Comparison of ENCODE assay signal across 8 cellular contexts in the genomic region with DNA sequence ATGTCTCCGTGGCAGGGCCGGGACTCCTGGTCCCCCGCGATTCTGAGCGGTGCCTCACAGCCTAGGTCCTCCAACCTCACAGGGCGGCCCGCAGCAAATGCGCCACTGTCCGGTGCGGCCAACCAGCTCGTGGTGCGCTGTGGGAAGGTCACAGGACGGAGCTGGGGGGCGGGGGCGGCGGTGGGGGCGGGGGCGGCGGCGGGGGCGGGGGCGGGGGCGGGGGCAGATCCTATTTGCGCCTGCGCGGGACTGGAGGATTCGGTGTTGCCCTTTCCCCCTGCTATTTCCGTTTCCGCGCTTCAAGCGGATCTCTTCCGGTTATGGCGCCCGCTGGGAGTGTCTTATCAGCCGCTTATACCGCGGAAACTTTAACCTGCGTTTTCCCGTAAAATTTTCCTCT.
A peak's percentile ranks its signal among the peaks of the same experiment; 100 is the strongest.
DNase-seq lines count a peak whose midpoint lies in the region; ATAC-seq and TF ChIP-seq lines count a peak whose summit lies in the region.

No MANE protein-coding gene starts in this region.

- ATAC-seq in CD4-positive, CD25-positive, alpha-beta regulatory T cell (ENCODE audit: low read depth in 2 of 2) = no peak

- no peaks in the 10 kb centered on the region for H3K27me3 Mint-ChIP-seq in CD4-positive, CD25-positive, alpha-beta regulatory T cell

- H3K27me3 ChIP-seq in CD4-positive, CD25-positive, alpha-beta regulatory T cell (ENCODE audit: control insufficient read depth, insufficient read depth, low read length) = no peaks in the 10 kb centered on the region
- no peaks in the 10 kb centered on the region for H3K27me3 ChIP-seq in neural cell (ENCODE audit: insufficient read depth, low read depth, low read length)

- H3K27ac ChIP-seq in CD4-positive, CD25-positive, alpha-beta regulatory T cell (ENCODE audit: insufficient read depth, low read length, poor library complexity, severe bottlenecking) = no peak overlapping the region
- no peak overlapping the region for H3K27ac ChIP-seq in neural cell (ENCODE audit: low read length)

- H3K4me2 ChIP-seq in neural cell (ENCODE audit: low read length) = no peak overlapping the region

- TF ChIP-seq CTCF in fibroblast of mammary gland (conservative IDR thresholded peaks at IDR 0.05; ENCODE audit: control insufficient read depth, insufficient read depth, low read depth, low read length) (no peak), neural cell (IDR thresholded peaks at IDR 0.05; ENCODE audit: poor library complexity, severe bottlenecking) (no peak)

- H3K9ac ChIP-seq in neural cell (ENCODE audit: low read length) = no peak overlapping the region

- no peak for TF ChIP-seq RAD21 in neural cell (conservative IDR thresholded peaks at IDR 0.05)

- H2AFZ ChIP-seq in neural cell (ENCODE audit: low read depth, low read length) = no peak overlapping the region

- H3K27ac Mint-ChIP-seq in CD4-positive, CD25-positive, alpha-beta regulatory T cell = no peak overlapping the region

- H3K36me3 ChIP-seq in CD4-positive, CD25-positive, alpha-beta regulatory T cell (ENCODE audit: control insufficient read depth, insufficient read depth, low read length) = no peaks in the 10 kb centered on the region
- H3K36me3 ChIP-seq in neural cell (ENCODE audit: insufficient read depth, low read length) = no peaks in the 10 kb centered on the region

- DNase-seq in CD4-positive, CD25-positive, alpha-beta regulatory T cell = peak in 1 of 3 donors; percentile 6
- DNase-seq in SK-N-DZ (ENCODE audit: low spot score) (peak; percentile 52), fibroblast of mammary gland (ENCODE audit: low read depth) (peak; percentile 23), NCI-H2196 treated with DMSO at 0.1 percent for 48 hours (lab: John Stamatoyannopoulos, UW; ENCODE audit: unreplicated experiment) (no peak), ACHN (no peak), DMS153 treated with DMSO at 0.1 percent for 48 hours (lab: John Stamatoyannopoulos, UW; ENCODE audit: unreplicated experiment) (no peak), NCI-H526 treated with DMSO at 0.1 percent for 48 hours (lab: John Stamatoyannopoulos, UW) (no peak)

- no peaks in the 10 kb centered on the region for H3K79me2 ChIP-seq in neural cell (replicated peaks; ENCODE audit: insufficient read depth, low read length)

- peak overlapping the region; percentile 15 for H3K4me3 ChIP-seq in CD4-positive, CD25-positive, alpha-beta regulatory T cell (ENCODE audit: low read depth, low read length)
- H3K4me3 ChIP-seq in fibroblast of mammary gland (ENCODE audit: control insufficient read depth, low read depth, low read length) = peak overlapping the region; percentile 26
- H3K4me3 ChIP-seq in neural cell (ENCODE audit: low read length) = peak overlapping the region; percentile 45

- in situ Hi-C loops in ACHN (cut with HindIII; ENCODE audit: low pct_ligation_motif_present, low pct_unique_long_range_greater_than_20kb, low sequenced_read_pairs) = no loop called here

- no peak for TF ChIP-seq EP300 in neural cell (conservative IDR thresholded peaks at IDR 0.05; ENCODE audit: poor library complexity, severe bottlenecking)

- no peaks in the 10 kb centered on the region for H4K20me1 ChIP-seq in neural cell (ENCODE audit: insufficient read depth)

- H3K36me3 Mint-ChIP-seq in CD4-positive, CD25-positive, alpha-beta regulatory T cell = no peaks in the 10 kb centered on the region

- no peaks in the 10 kb centered on the region for H3K9me2 ChIP-seq in neural cell (ENCODE audit: insufficient read depth, low read length)

- H3F3A ChIP-seq in neural cell (ENCODE audit: insufficient read depth, low read length, poor library complexity, severe bottlenecking) = no peaks in the 10 kb centered on the region

- peaks cover 0 to 4% (median 0%) of the 10 kb centered on the region in 4 donors for H3K4me1 Mint-ChIP-seq in CD4-positive, CD25-positive, alpha-beta regulatory T cell

- peaks cover 2 to 33% (median 15%) of the 10 kb centered on the region in 7 donors for H3K9me3 Mint-ChIP-seq in CD4-positive, CD25-positive, alpha-beta regulatory T cell

- H3K9me3 ChIP-seq in CD4-positive, CD25-positive, alpha-beta regulatory T cell (ENCODE audit: control insufficient read depth in 2 of 2, low read length in 2 of 2) = peaks cover 4 to 13% of the 10 kb centered on the region in 2 experiments
- H3K9me3 ChIP-seq in neural cell (ENCODE audit: low read length) = no peaks in the 10 kb centered on the region

- H3K4me1 ChIP-seq in CD4-positive, CD25-positive, alpha-beta regulatory T cell (ENCODE audit: control insufficient read depth, insufficient read depth, low read length, poor library complexity, severe bottlenecking) = no peaks in the 10 kb centered on the region

- peak overlapping the region in 2 of 4 donors; percentile 66 to 68 for H3K4me3 Mint-ChIP-seq in CD4-positive, CD25-positive, alpha-beta regulatory T cell

TF ChIP-seq in neural cell, 6 proteins besides CTCF, POLR2A, EP300 and RAD21:
- no peak for TF ChIP-seq TAF1 (IDR thresholded peaks at IDR 0.05; ENCODE audit: low read depth)
- TF ChIP-seq, protein P1, sequence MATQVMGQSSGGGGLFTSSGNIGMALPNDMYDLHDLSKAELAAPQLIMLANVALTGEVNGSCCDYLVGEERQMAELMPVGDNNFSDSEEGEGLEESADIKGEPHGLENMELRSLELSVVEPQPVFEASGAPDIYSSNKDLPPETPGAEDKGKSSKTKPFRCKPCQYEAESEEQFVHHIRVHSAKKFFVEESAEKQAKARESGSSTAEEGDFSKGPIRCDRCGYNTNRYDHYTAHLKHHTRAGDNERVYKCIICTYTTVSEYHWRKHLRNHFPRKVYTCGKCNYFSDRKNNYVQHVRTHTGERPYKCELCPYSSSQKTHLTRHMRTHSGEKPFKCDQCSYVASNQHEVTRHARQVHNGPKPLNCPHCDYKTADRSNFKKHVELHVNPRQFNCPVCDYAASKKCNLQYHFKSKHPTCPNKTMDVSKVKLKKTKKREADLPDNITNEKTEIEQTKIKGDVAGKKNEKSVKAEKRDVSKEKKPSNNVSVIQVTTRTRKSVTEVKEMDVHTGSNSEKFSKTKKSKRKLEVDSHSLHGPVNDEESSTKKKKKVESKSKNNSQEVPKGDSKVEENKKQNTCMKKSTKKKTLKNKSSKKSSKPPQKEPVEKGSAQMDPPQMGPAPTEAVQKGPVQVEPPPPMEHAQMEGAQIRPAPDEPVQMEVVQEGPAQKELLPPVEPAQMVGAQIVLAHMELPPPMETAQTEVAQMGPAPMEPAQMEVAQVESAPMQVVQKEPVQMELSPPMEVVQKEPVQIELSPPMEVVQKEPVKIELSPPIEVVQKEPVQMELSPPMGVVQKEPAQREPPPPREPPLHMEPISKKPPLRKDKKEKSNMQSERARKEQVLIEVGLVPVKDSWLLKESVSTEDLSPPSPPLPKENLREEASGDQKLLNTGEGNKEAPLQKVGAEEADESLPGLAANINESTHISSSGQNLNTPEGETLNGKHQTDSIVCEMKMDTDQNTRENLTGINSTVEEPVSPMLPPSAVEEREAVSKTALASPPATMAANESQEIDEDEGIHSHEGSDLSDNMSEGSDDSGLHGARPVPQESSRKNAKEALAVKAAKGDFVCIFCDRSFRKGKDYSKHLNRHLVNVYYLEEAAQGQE (IDR thresholded peaks at IDR 0.05; ENCODE audit: borderline replicate concordance) = no peak
- no peak for TF ChIP-seq POLR2AphosphoS5 (IDR thresholded peaks at IDR 0.05)
- TF ChIP-seq MXI1 (conservative IDR thresholded peaks at IDR 0.05; ENCODE audit: poor library complexity, severe bottlenecking) = no peak
- no peak for TF ChIP-seq EZH2 (IDR thresholded peaks at IDR 0.05; ENCODE audit: borderline replicate concordance, insufficient read depth, low read length, poor library complexity, severe bottlenecking)
- TF ChIP-seq SMC3 (conservative IDR thresholded peaks at IDR 0.05; ENCODE audit: poor library complexity) = no peak
TF ChIP-seq in neural cell: peak in this region for 0.

Comparison
In these comparisons a context has a peak if more than half of its experiments do, and no peak if none do; other contexts are left out.
1. DNase-seq: peak in SK-N-DZ (single experiment) and fibroblast of mammary gland (single experiment); none in NCI-H2196 treated with DMSO at 0.1 percent for 48 hours (single experiment), ACHN (single experiment), DMS153 treated with DMSO at 0.1 percent for 48 hours (single experiment) and NCI-H526 treated with DMSO at 0.1 percent for 48 hours (single experiment).
2. Peak in every context shown above with its lines, with median percentiles within 50 percentile points of each other: H3K4me3 ChIP-seq.